In genomic region chr18:77940566-77940965, GRCh38 we compare ENCODE assay signal across 6 cellular contexts.
"Had no signal": no experiment of that assay in that cellular context is flagged by ENCODE, and none has a peak within 500 bp of the region (broad histone marks: within the 10 kb centered on the region; RNA-seq: fewer than 3 reads in every experiment).

No MANE protein-coding gene starts in this region.

- H2AFZ ChIP-seq: GM23338 had no signal

- H3K4me2 ChIP-seq: GM23338 had no signal

- DNase-seq: H7, HFFc6 had no signal

- H3K4me3 ChIP-seq: GM23338, HAP-1 had no signal

- H3K4me1 ChIP-seq: HAP-1 had no signal

- H3K36me3 ChIP-seq: HAP-1 had no signal

- H3K27ac ChIP-seq: HL-60 had no signal

- H3K9me3 ChIP-seq: HAP-1 had no signal

- FAIRE-seq: HepG2 had no signal
